ENCODE assay signal across 8 cellular contexts in the genomic region with DNA sequence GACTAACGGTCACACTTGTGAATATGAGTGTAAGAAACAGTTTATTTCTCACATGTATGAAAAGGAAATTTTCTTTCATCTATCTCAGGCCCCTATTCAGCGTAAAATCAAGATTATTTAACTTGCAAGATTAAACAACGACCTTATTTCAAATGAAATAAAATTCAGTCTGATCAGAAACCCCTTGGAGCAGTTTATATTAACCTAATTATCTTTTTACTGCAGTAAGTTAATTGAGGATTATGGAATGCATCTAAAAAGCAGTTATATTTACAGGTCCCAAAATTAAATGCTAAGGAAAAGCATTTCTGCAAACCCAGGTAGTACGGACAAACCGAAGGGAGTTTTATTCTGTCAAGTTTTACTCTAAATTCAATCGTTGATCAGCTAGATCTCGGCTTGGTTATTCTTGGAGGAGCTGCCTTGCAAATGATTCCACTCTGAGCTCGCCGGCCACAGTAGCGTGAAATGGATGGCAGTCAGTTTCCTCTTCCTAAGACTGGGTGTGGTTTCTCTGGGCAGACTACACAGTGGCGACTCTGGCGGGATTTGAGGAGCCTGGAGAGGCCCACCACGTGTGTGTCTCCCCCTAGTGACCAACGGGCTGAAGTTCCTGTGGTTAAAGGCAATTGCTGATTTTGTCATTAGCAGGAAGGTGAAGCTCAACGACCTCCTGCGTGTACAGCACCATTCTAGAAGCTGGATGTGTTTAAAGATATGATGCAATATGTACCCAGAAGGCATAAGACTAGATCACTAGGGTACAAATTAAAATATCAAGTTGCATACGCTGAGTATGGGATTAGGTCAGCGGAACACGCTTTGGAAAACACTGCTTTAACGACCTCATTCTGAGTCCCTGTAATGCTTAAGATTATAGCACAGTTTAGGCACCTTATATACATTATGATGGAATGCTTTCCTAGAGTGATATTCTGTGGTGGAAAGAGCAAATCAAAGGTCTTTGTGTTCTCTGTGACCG. TPM values are rescaled to one million over a fixed set of nuclear protein-coding genes. Genes with fewer than 3 reads are reported as not detected.
DNase-seq lines count a peak whose midpoint lies in the region; ATAC-seq, FAIRE-seq and TF ChIP-seq lines count a peak whose summit lies in the region.

No MANE protein-coding gene starts in this region.

- H3K27me3 ChIP-seq in KMS-11 (ENCODE audit: insufficient read depth, low read depth) = no peaks in the 10 kb centered on the region

- H3K4me3 ChIP-seq in KMS-11 (IDR thresholded peaks at IDR 0.05; ENCODE audit: insufficient read depth, low read depth, low read length) (peak overlapping the region; percentile 35), fibroblast of the aortic adventitia (ENCODE audit: low read depth, low read length) (peak overlapping the region; percentile 70)

- peak overlapping the region; percentile 87 for H3K4me2 ChIP-seq in KMS-11

- FAIRE-seq in RCC 7860 (lab: Jason Lieb, UNC) = peak; percentile 88

- peak overlapping the region; percentile 56 for H2AFZ ChIP-seq in KMS-11 (ENCODE audit: low read depth)

- no peaks in the 10 kb centered on the region for H3K9me3 Mint-ChIP-seq in activated T-helper 17 cell treated with anti-CD3 and anti-CD28 coated beads, Interleukin-2, amount 50 U/mL, for 72 hours
- H3K9me3 Mint-ChIP-seq in nephron = no peaks in the 10 kb centered on the region
- H3K9me3 Mint-ChIP-seq in stimulated activated naive CD8-positive, alpha-beta T cell treated with anti-CD3 and anti-CD28 coated beads, Interleukin-15, Interleukin-2, amounts not matched to agents 100 ng/mL and 50 ng/mL, for 24 hours = no peaks in the 10 kb centered on the region

- ATAC-seq in GM21737 (IDR thresholded peaks at IDR 0.05; ENCODE audit: unreplicated experiment) = peak; percentile 89
- peak; percentile 83 for ATAC-seq in activated T-helper 17 cell treated with anti-CD3 and anti-CD28 coated beads, Interleukin-2, amount 50 U/mL, for 72 hours (replicated peaks)

- H3K4me3 Mint-ChIP-seq in activated T-helper 17 cell treated with anti-CD3 and anti-CD28 coated beads, Interleukin-2, amount 50 U/mL, for 72 hours = peak overlapping the region; percentile 91
- peak overlapping the region; percentile 80 to 99 (median 87) for H3K4me3 Mint-ChIP-seq in nephron
- H3K4me3 Mint-ChIP-seq in stimulated activated naive CD8-positive, alpha-beta T cell treated with anti-CD3 and anti-CD28 coated beads, Interleukin-15, Interleukin-2, amounts not matched to agents 100 ng/mL and 50 ng/mL, for 24 hours = peak overlapping the region; percentile 88

- TF ChIP-seq CTCF in KMS-11 (conservative IDR thresholded peaks at IDR 0.05; ENCODE audit: low read depth, low read length) (peak; percentile 92), fibroblast of the aortic adventitia (IDR thresholded peaks at IDR 0.05; ENCODE audit: insufficient read depth, low read length) (peak; percentile 94), nephron (IDR thresholded peaks at IDR 0.05; ENCODE audit: unreplicated experiment in 3 of 3) (peak; percentile 84 to 95 (median 91))

- peak overlapping the region; percentile 95 for H3K27ac Mint-ChIP-seq in activated T-helper 17 cell treated with anti-CD3 and anti-CD28 coated beads, Interleukin-2, amount 50 U/mL, for 72 hours
- peak overlapping the region; percentile 86 to 98 (median 88) for H3K27ac Mint-ChIP-seq in nephron
- peak overlapping the region; percentile 93 for H3K27ac Mint-ChIP-seq in stimulated activated naive CD8-positive, alpha-beta T cell treated with anti-CD3 and anti-CD28 coated beads, Interleukin-15, Interleukin-2, amounts not matched to agents 100 ng/mL and 50 ng/mL, for 24 hours

- H3K36me3 ChIP-seq in KMS-11 (ENCODE audit: insufficient read depth) = no peaks in the 10 kb centered on the region

- H3K4me1 Mint-ChIP-seq in activated T-helper 17 cell treated with anti-CD3 and anti-CD28 coated beads, Interleukin-2, amount 50 U/mL, for 72 hours = peaks cover 10% of the 10 kb centered on the region
- peaks cover 26% of the 10 kb centered on the region for H3K4me1 Mint-ChIP-seq in nephron
- H3K4me1 Mint-ChIP-seq in stimulated activated naive CD8-positive, alpha-beta T cell treated with anti-CD3 and anti-CD28 coated beads, Interleukin-15, Interleukin-2, amounts not matched to agents 100 ng/mL and 50 ng/mL, for 24 hours (ENCODE audit: low read depth) = peaks cover 16% of the 10 kb centered on the region

- no peaks in the 10 kb centered on the region for H3K36me3 Mint-ChIP-seq in activated T-helper 17 cell treated with anti-CD3 and anti-CD28 coated beads, Interleukin-2, amount 50 U/mL, for 72 hours (ENCODE audit: low read depth)
- H3K36me3 Mint-ChIP-seq in nephron (ENCODE audit: low read depth) = peaks cover 5% of the 10 kb centered on the region
- no peaks in the 10 kb centered on the region for H3K36me3 Mint-ChIP-seq in stimulated activated naive CD8-positive, alpha-beta T cell treated with anti-CD3 and anti-CD28 coated beads, Interleukin-15, Interleukin-2, amounts not matched to agents 100 ng/mL and 50 ng/mL, for 24 hours (ENCODE audit: low read depth)

- DNase-seq in EH (ENCODE audit: low read depth) (peak; percentile 96), RCC 7860 (ENCODE audit: low spot score) (peak; percentile 92), fibroblast of the aortic adventitia (ENCODE audit: low read depth) (peak; percentile 95)

- H3K4me1 ChIP-seq in KMS-11 (ENCODE audit: low read depth, poor library complexity, severe bottlenecking) = peaks cover 54% of the 10 kb centered on the region

- no peaks in the 10 kb centered on the region for H3K27me3 Mint-ChIP-seq in activated T-helper 17 cell treated with anti-CD3 and anti-CD28 coated beads, Interleukin-2, amount 50 U/mL, for 72 hours
- no peaks in the 10 kb centered on the region for H3K27me3 Mint-ChIP-seq in nephron (ENCODE audit: low read depth)
- H3K27me3 Mint-ChIP-seq in stimulated activated naive CD8-positive, alpha-beta T cell treated with anti-CD3 and anti-CD28 coated beads, Interleukin-15, Interleukin-2, amounts not matched to agents 100 ng/mL and 50 ng/mL, for 24 hours = peaks cover 4% of the 10 kb centered on the region

- H4K20me1 ChIP-seq in KMS-11 (ENCODE audit: insufficient read depth) = no peaks in the 10 kb centered on the region

- peak overlapping the region; percentile 95 for H3K9ac ChIP-seq in KMS-11

- peak overlapping the region; percentile 96 for H3K27ac ChIP-seq in KMS-11

- H3K79me2 ChIP-seq in KMS-11 (ENCODE audit: insufficient read depth, low read depth) = peaks cover 25% of the 10 kb centered on the region; the same call in 1 of the 2 replicates

RNA-seq across cellular contexts. Expression of gene PRKRA, which starts 36.4 kb away (rescaled TPM):
- 10 to 100 TPM; 61.3 to 67.6 TPM for total RNA-seq in activated T-helper 17 cell treated with anti-CD3 and anti-CD28 coated beads, Interleukin-2, amount 50 U/mL, for 72 hours
- 34.2 and 55.8 TPM in 2 replicates for total RNA-seq in fibroblast of the aortic adventitia (ENCODE audit: low replicate concordance)

RNA-seq across cellular contexts. Expression of gene PJVK, which starts 36.6 kb away (rescaled TPM):
- total RNA-seq in activated T-helper 17 cell treated with anti-CD3 and anti-CD28 coated beads, Interleukin-2, amount 50 U/mL, for 72 hours = 1 to 10 TPM; 2.3 to 2.4 TPM
- total RNA-seq in fibroblast of the aortic adventitia (ENCODE audit: low replicate concordance) = 1.6 and 2.3 TPM in 2 replicates

Comparison
In these comparisons a context has a peak if more than half of its experiments do, and no peak if none do; other contexts are left out.
1. Peak in every context shown above with its lines: DNase-seq, ATAC-seq, H3K4me3 ChIP-seq and H3K27ac ChIP-seq.